1 cellular context compared by ENCODE assay signal in genomic region chr7:116447436-116447835, GRCh38.
TF ChIP-seq lines count a peak whose summit lies in the region.

No MANE protein-coding gene starts in this region.

TF ChIP-seq in SK-N-SH, 30 proteins besides CTCF, POLR2A, EP300 and RAD21 (continued from another document):
- TF ChIP-seq ZBTB33 (IDR thresholded peaks at IDR 0.05; ENCODE audit: borderline replicate concordance, low read depth) (no peak), RFX5 (IDR thresholded peaks at IDR 0.05; ENCODE audit: low read length) (no peak), FOXJ3 (CRISPR knock-in tag; IDR thresholded peaks at IDR 0.05) (no peak), PBX3 (IDR thresholded peaks at IDR 0.05) (no peak), CHD2 (IDR thresholded peaks at IDR 0.05; ENCODE audit: low read length, partially characterized antibody) (no peak), MAX (IDR thresholded peaks at IDR 0.05; ENCODE audit: low read depth) (no peak), ELF1 (IDR thresholded peaks at IDR 0.05) (no peak), REST (IDR thresholded peaks at IDR 0.05; ENCODE audit: low read depth, low read length) (no peak)
